Comparison of ENCODE assay signal across 8 cellular contexts in genomic region chr4:81214518-81215218, GRCh38. TPM values are rescaled to one million over a fixed set of nuclear protein-coding genes. Genes with fewer than 3 reads are reported as not detected.
DNase-seq lines count a peak whose midpoint lies in the region; ATAC-seq lines count a peak whose summit lies in the region.

No MANE protein-coding gene starts in this region.

- H3K36me3 Mint-ChIP-seq in activated CD8-positive, alpha-beta memory T cell treated with anti-CD3 and anti-CD28 coated beads, Interleukin-2, amount 10 ng/mL, durations not matched to agents 7 days and 5 days, result no peaks in the 10 kb centered on the region

- no peak overlapping the region for H3K27ac Mint-ChIP-seq in activated CD8-positive, alpha-beta memory T cell treated with anti-CD3 and anti-CD28 coated beads, Interleukin-2, amount 10 ng/mL, durations not matched to agents 7 days and 5 days

- H3K4me1 ChIP-seq in adipocyte (ENCODE audit: control insufficient read depth, insufficient read depth, low read length), result peaks cover 14% of the 10 kb centered on the region

- peaks cover 29% of the 10 kb centered on the region for H3K27me3 Mint-ChIP-seq in activated CD8-positive, alpha-beta memory T cell treated with anti-CD3 and anti-CD28 coated beads, Interleukin-2, amount 10 ng/mL, durations not matched to agents 7 days and 5 days

- H3K4me3 Mint-ChIP-seq in activated CD8-positive, alpha-beta memory T cell treated with anti-CD3 and anti-CD28 coated beads, Interleukin-2, amount 10 ng/mL, durations not matched to agents 7 days and 5 days, result peak overlapping the region; percentile 66

- peak; percentile 63 for ATAC-seq in activated CD8-positive, alpha-beta memory T cell treated with anti-CD3 and anti-CD28 coated beads, Interleukin-2, amount 10 ng/mL, durations not matched to agents 7 days and 5 days
- no peak for ATAC-seq in stimulated activated naive CD8-positive, alpha-beta T cell treated with anti-CD3 and anti-CD28 coated beads, Interleukin-15, Interleukin-2, amounts not matched to agents 100 U/mL and 50 U/mL, for 24 hours
- ATAC-seq in GM19455 (IDR thresholded peaks at IDR 0.05; ENCODE audit: unreplicated experiment) (no peak), HG03039 (IDR thresholded peaks at IDR 0.05; ENCODE audit: unreplicated experiment) (no peak)

- CTCF ChIA-PET in activated CD8-positive, alpha-beta memory T cell treated with anti-CD3 and anti-CD28 coated beads, Interleukin-2, amount 10 ng/mL, durations not matched to agents 7 days and 5 days (lab: Charles Lee), result interaction anchor here (1.8 kb wide), 1 partner anchor 14 kb away, joined by 7 read pairs; no protein-coding TSS in a partner anchor

- no peak for DNase-seq in activated CD8-positive, alpha-beta memory T cell treated with anti-CD3 and anti-CD28 coated beads, Interleukin-2, amount 10 ng/mL, durations not matched to agents 7 days and 5 days
- DNase-seq in activated CD8-positive, alpha-beta memory T cell treated with anti-CD3 and anti-CD28 coated beads for 24 hours, result no peak
- DNase-seq in adipocyte (ENCODE audit: low read depth) (peak; percentile 68), iPS-NIHi11 (ENCODE audit: low spot score) (peak; percentile 59), NCI-H2029 treated with DMSO at 0.1 percent for 48 hours (lab: John Stamatoyannopoulos, UW) (no peak)
- DNase-seq in stimulated activated naive CD8-positive, alpha-beta T cell treated with anti-CD3 and anti-CD28 coated beads, Interleukin-15, Interleukin-2, amounts not matched to agents 100 U/mL and 50 U/mL, for 24 hours, result peak; percentile 5

- peak overlapping the region; percentile 83 for H3K4me3 ChIP-seq in adipocyte (ENCODE audit: low read length)

- no peaks in the 10 kb centered on the region for H3K27me3 ChIP-seq in adipocyte (replicated peaks; ENCODE audit: control insufficient read depth, insufficient read depth, low read length)

- no peaks in the 10 kb centered on the region for H3K36me3 ChIP-seq in adipocyte (ENCODE audit: control insufficient read depth, insufficient read depth, low read length, severe bottlenecking)

- H3K9me3 ChIP-seq in adipocyte (ENCODE audit: control insufficient read depth, low read length), result peaks cover 5% of the 10 kb centered on the region

- H3K9ac ChIP-seq in adipocyte (ENCODE audit: low read length), result peak overlapping the region; percentile 70

- H3K4me1 Mint-ChIP-seq in activated CD8-positive, alpha-beta memory T cell treated with anti-CD3 and anti-CD28 coated beads, Interleukin-2, amount 10 ng/mL, durations not matched to agents 7 days and 5 days, result peaks cover 9% of the 10 kb centered on the region

- H3K9me3 Mint-ChIP-seq in activated CD8-positive, alpha-beta memory T cell treated with anti-CD3 and anti-CD28 coated beads, Interleukin-2, amount 10 ng/mL, durations not matched to agents 7 days and 5 days (ENCODE audit: low read depth), result no peaks in the 10 kb centered on the region

RNA-seq across cellular contexts. Expression of gene PRKG2, which starts 0.4 kb away (rescaled TPM):
- total RNA-seq in activated CD8-positive, alpha-beta memory T cell treated with anti-CD3 and anti-CD28 coated beads, Interleukin-2, amount 10 ng/mL, durations not matched to agents 7 days and 5 days, result under 1 TPM; 0.58 to 0.63 TPM

Comparison
In these comparisons a context has a peak if more than half of its experiments do, and no peak if none do; other contexts are left out.
1. DNase-seq: peak in adipocyte (single experiment), iPS-NIHi11 (single experiment) and stimulated activated naive CD8-positive, alpha-beta T cell treated with anti-CD3 and anti-CD28 coated beads, Interleukin-15, Interleukin-2, amounts not matched to agents 100 U/mL and 50 U/mL, for 24 hours (single experiment); none in activated CD8-positive, alpha-beta memory T cell treated with anti-CD3 and anti-CD28 coated beads, Interleukin-2, amount 10 ng/mL, durations not matched to agents 7 days and 5 days (single experiment), activated CD8-positive, alpha-beta memory T cell treated with anti-CD3 and anti-CD28 coated beads for 24 hours (single experiment) and NCI-H2029 treated with DMSO at 0.1 percent for 48 hours (single experiment).